ENCODE assay signal across 21 cellular contexts in the genomic region with DNA sequence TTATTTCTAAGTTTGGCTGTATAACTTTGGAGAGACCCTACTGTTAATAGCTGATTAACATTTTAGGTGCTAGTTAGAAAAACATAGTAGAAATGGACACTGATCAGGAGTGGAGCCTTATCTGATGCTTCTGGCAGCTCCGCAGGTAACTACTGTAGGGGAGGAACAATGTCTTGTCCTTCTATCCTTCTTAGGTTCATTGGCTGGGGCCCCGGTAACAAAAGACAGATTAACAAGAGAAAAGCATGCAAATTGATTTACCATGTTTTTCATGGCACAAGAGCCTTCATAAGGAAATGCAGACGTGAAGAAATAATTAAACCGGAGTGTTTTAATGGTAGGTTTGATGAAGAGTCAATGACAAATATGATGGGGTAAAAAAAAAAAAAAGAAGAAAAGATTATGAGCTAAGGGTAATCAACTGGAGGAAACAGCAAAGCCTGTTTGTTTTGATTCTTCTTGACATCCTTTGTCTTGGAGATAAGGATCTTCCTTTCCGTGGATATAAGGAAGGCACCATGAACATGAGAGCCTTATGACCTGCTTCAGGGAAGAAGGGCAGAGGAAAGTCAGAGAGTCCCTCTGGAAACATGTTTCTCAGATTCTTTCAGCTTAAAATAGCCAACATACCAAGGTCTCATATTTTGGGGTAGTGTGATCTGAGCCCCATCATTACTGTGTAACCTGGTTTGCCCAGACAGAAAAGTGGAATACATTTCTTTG.
"Had no signal": no experiment of that assay in that cellular context is flagged by ENCODE, and none has a peak within 500 bp of the region (broad histone marks: within the 10 kb centered on the region; RNA-seq: fewer than 3 reads in every experiment).

No MANE protein-coding gene starts in this region.

- H3K27ac Mint-ChIP-seq: activated CD4-positive, alpha-beta memory T cell treated with anti-CD3 and anti-CD28 coated beads, Interleukin-2, amount 10 ng/mL, durations not matched to agents 7 days and 5 days; activated CD4-positive, alpha-beta T cell treated with anti-CD3 and anti-CD28 coated beads, Interleukin-2, amount 10 ng/mL, durations not matched to agents 24 days and 14 days; activated naive CD4-positive, alpha-beta T cell treated with anti-CD3 and anti-CD28 coated beads, Interleukin-2, amount 50 U/mL, for 24 hours; activated T-helper 1 cell treated with anti-CD3 and anti-CD28 coated beads, Interleukin-12 subunit alpha, Interleukin-12 subunit beta, Interleukin-2, Interleukin-4 antibody, amounts not matched to agents 30 ng/mL and 10 ng/mL and 1 ng/mL, durations not matched to agents 14 hours and 24 hours and 36 hours; naive thymus-derived CD4-positive, alpha-beta T cell had no signal

- H3K4me3 Mint-ChIP-seq: activated CD4-positive, alpha-beta memory T cell treated with anti-CD3 and anti-CD28 coated beads, Interleukin-2, amount 10 ng/mL, durations not matched to agents 7 days and 5 days; activated CD4-positive, alpha-beta T cell treated with anti-CD3 and anti-CD28 coated beads, Interleukin-2, amount 10 ng/mL, durations not matched to agents 24 days and 14 days; activated naive CD4-positive, alpha-beta T cell treated with anti-CD3 and anti-CD28 coated beads, Interleukin-2, amount 50 U/mL, for 24 hours; activated T-helper 1 cell treated with anti-CD3 and anti-CD28 coated beads, Interleukin-12 subunit alpha, Interleukin-12 subunit beta, Interleukin-2, Interleukin-4 antibody, amounts not matched to agents 30 ng/mL and 10 ng/mL and 1 ng/mL, durations not matched to agents 14 hours and 24 hours and 36 hours; naive thymus-derived CD4-positive, alpha-beta T cell had no signal

- DNase-seq: activated CD4-positive, alpha-beta memory T cell treated with anti-CD3 and anti-CD28 coated beads, Interleukin-2, amount 10 ng/mL, durations not matched to agents 7 days and 5 days; activated CD4-positive, alpha-beta T cell treated with anti-CD3 and anti-CD28 coated beads, Interleukin-2, amount 10 ng/mL, durations not matched to agents 24 days and 14 days; activated gamma-delta T cell; anterior cingulate cortex; body of pancreas; cortex of kidney; foreskin fibroblast; heart right ventricle; lower lobe of right lung; naive thymus-derived CD4-positive, alpha-beta T cell; stimulated activated CD4-positive, alpha-beta T cell treated with anti-CD3 and anti-CD28 coated beads, Interleukin-2, amount 100 ng/mL, for 48 hours; stimulated activated naive CD4-positive, alpha-beta T cell treated with Interleukin-2 at 50 U/mL for 16 hours; T-helper 1 cell; T-helper 9 cell; upper lobe of left lung had no signal

- H3K9me3 ChIP-seq: body of pancreas, heart right ventricle, lower lobe of right lung, prostate gland, thoracic aorta, upper lobe of left lung had no signal

- H3K4me1 ChIP-seq: body of pancreas, heart right ventricle, lower lobe of right lung, prostate gland, upper lobe of left lung had no signal

- H3K27me3 ChIP-seq: body of pancreas, cardiac muscle cell, upper lobe of left lung had no signal

- H3K4me1 Mint-ChIP-seq: activated CD4-positive, alpha-beta memory T cell treated with anti-CD3 and anti-CD28 coated beads, Interleukin-2, amount 10 ng/mL, durations not matched to agents 7 days and 5 days; activated CD4-positive, alpha-beta T cell treated with anti-CD3 and anti-CD28 coated beads, Interleukin-2, amount 10 ng/mL, durations not matched to agents 24 days and 14 days; activated naive CD4-positive, alpha-beta T cell treated with anti-CD3 and anti-CD28 coated beads, Interleukin-2, amount 50 U/mL, for 24 hours had no signal

- H3K36me3 ChIP-seq: cardiac muscle cell, heart right ventricle, lower lobe of right lung, prostate gland, thoracic aorta, upper lobe of left lung had no signal

- H3K4me3 ChIP-seq: body of pancreas, cardiac muscle cell, heart right ventricle, lower lobe of right lung, prostate gland, thoracic aorta, upper lobe of left lung had no signal

- H3K9me3 Mint-ChIP-seq: activated CD4-positive, alpha-beta memory T cell treated with anti-CD3 and anti-CD28 coated beads, Interleukin-2, amount 10 ng/mL, durations not matched to agents 7 days and 5 days; activated CD4-positive, alpha-beta T cell treated with anti-CD3 and anti-CD28 coated beads, Interleukin-2, amount 10 ng/mL, durations not matched to agents 24 days and 14 days; activated T-helper 1 cell treated with anti-CD3 and anti-CD28 coated beads, Interleukin-12 subunit alpha, Interleukin-12 subunit beta, Interleukin-2, Interleukin-4 antibody, amounts not matched to agents 30 ng/mL and 10 ng/mL and 1 ng/mL, durations not matched to agents 14 hours and 24 hours and 36 hours had no signal

- H3K36me3 Mint-ChIP-seq: activated naive CD4-positive, alpha-beta T cell treated with anti-CD3 and anti-CD28 coated beads, Interleukin-2, amount 50 U/mL, for 24 hours; naive thymus-derived CD4-positive, alpha-beta T cell had no signal

- ATAC-seq: body of pancreas; heart right ventricle; left lobe of liver; lower lobe of right lung; naive thymus-derived CD4-positive, alpha-beta T cell had no signal

- H3K27ac ChIP-seq: body of pancreas, cardiac muscle cell, heart right ventricle, lower lobe of right lung, prostate gland, thoracic aorta, upper lobe of left lung had no signal
